8 cellular contexts compared by ENCODE assay signal in the genomic region with DNA sequence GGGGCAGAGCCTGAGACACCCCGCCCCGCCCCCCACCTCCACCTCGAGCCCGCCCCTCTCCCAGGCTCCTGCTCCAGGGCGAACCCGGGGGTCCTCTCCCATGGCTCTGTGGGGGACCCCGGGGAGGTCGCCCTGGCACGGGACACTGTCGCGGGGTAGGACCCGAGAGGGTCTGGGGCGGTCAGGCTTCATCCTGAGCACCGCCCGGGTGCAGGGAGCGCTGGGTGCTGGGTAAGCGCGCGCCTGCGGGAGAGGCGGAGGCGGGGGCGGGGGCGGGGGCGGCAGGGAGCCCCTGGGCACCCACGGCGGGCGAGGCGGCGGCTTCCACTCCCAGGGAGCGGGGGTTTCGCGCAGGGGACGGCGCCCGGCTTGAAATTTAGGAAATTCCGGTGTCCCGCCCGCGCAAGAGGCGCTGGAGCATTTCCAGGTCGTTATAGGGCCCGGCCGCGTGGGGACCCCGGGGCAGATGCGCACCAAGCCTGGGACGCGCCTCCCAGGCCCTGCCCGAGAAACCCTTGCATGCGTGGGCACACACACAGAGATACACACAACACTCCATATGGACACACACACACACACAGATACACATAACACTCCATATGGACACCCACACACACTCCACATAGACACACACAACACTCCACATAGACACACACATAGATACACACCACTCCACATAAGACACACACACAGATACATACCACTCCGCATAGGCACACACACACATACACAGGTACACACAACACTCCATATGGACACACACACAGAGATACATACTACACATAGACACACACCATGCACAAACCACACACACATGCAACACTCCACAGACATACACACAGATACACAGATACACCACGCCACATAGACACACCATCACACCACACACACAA. TPM values are rescaled to one million over a fixed set of nuclear protein-coding genes. Genes with fewer than 3 reads are reported as not detected.
DNase-seq lines count a peak whose midpoint lies in the region; ATAC-seq and TF ChIP-seq lines count a peak whose summit lies in the region.

No MANE protein-coding gene starts in this region.

- POLR2A ChIA-PET in OCI-LY7 (lab: Charles Lee): no interaction called here

- intact Hi-C loops in OCI-LY7 (cut with micrococcal nuclease; ENCODE audit: unreplicated experiment) (loop anchor here (2.0 kb wide), 1 partner anchor 52 kb away; a partner anchor contains a TSS), ascending aorta (cut with DNase I) (no loop called here)

- H3K27me3 ChIP-seq in ascending aorta: no peaks in the 10 kb centered on the region
- H3K27me3 ChIP-seq in mesenchymal stem cell (ENCODE audit: control insufficient read depth in 1 of 2, insufficient read depth in 1 of 2, low read length in 2 of 2): peaks cover 11 to 80% of the 10 kb centered on the region in 2 experiments
- H3K27me3 ChIP-seq in suprapubic skin: peaks cover 44% of the 10 kb centered on the region

- ATAC-seq in GM21717 (IDR thresholded peaks at IDR 0.05; ENCODE audit: unreplicated experiment): no peak

- no TSS peak for BruUV-seq in OCI-LY7 (replicated peaks; lab: Mats Ljungman, UMichigan)

- CTCF ChIA-PET in OCI-LY7 (lab: Charles Lee; ENCODE audit: unreplicated experiment): no interaction called here

- no peak overlapping the region for H3K18ac ChIP-seq in mesenchymal stem cell (ENCODE audit: low read depth in 1 of 2, low read length in 2 of 2)

- no peak for TF ChIP-seq POLR2A in suprapubic skin (IDR thresholded peaks at IDR 0.05)

- peak overlapping the region in 1 of 2 experiments; percentile 0 for H3K14ac ChIP-seq in mesenchymal stem cell (ENCODE audit: low read length in 2 of 2)

- H3K9ac ChIP-seq in mesenchymal stem cell (ENCODE audit: low read length): no peak overlapping the region

- H3K4me1 ChIP-seq in OCI-LY7 (ENCODE audit: insufficient read depth, low read length, poor library complexity, severe bottlenecking) (peaks cover 19% of the 10 kb centered on the region), ascending aorta (peaks cover 0 to 5% of the 10 kb centered on the region in 2 donors), mesenchymal stem cell (ENCODE audit: control insufficient read depth, insufficient read depth, low read depth, low read length) (peaks cover 3% of the 10 kb centered on the region), suprapubic skin (peaks cover 24% of the 10 kb centered on the region)

- no peak overlapping the region for H4K91ac ChIP-seq in mesenchymal stem cell (ENCODE audit: low read length)

- TF ChIP-seq EP300 in suprapubic skin (IDR thresholded peaks at IDR 0.05): no peak

- H4K20me1 ChIP-seq in OCI-LY7 (ENCODE audit: insufficient read depth, low read length): no peaks in the 10 kb centered on the region

- no peak overlapping the region for H3K23ac ChIP-seq in mesenchymal stem cell (ENCODE audit: low read length in 2 of 2)

- H3K9me3 ChIP-seq in OCI-LY7 (ENCODE audit: low read length): peaks cover 10% of the 10 kb centered on the region
- peaks cover 5 to 16% of the 10 kb centered on the region in 2 donors for H3K9me3 ChIP-seq in ascending aorta
- H3K9me3 ChIP-seq in mesenchymal stem cell (ENCODE audit: control insufficient read depth, low read length): peaks cover 29% of the 10 kb centered on the region
- H3K9me3 ChIP-seq in suprapubic skin: peaks cover 7% of the 10 kb centered on the region

- H2AK5ac ChIP-seq in mesenchymal stem cell (ENCODE audit: low read length, severe bottlenecking): no peak overlapping the region

- peaks cover 6% of the 10 kb centered on the region for H3K36me3 ChIP-seq in OCI-LY7 (ENCODE audit: insufficient read depth, low read length)
- no peaks in the 10 kb centered on the region for H3K36me3 ChIP-seq in ascending aorta
- no peaks in the 10 kb centered on the region for H3K36me3 ChIP-seq in mesenchymal stem cell (ENCODE audit: control insufficient read depth in 1 of 2, insufficient read depth in 2 of 2, low read depth in 1 of 2, low read length in 2 of 2)
- no peaks in the 10 kb centered on the region for H3K36me3 ChIP-seq in suprapubic skin

- in situ Hi-C loops in GM13976 (cut with MboI; ENCODE audit: low sequenced_read_pairs, unreplicated experiment): loop anchor here (10.0 kb wide), 1 partner anchor 316 kb away; no protein-coding TSS in a partner anchor

- H3K4me3 ChIP-seq in OCI-LY7 (ENCODE audit: low read depth, low read length, poor library complexity, severe bottlenecking) (peak overlapping the region; percentile 41), ascending aorta (peak overlapping the region; percentile 42 to 48), mesenchymal stem cell (ENCODE audit: insufficient read depth in 1 of 2, low read depth in 1 of 2, low read length in 2 of 2) (no peak overlapping the region), suprapubic skin (peak overlapping the region; percentile 48)

- DNase-seq in GM13976 (ENCODE audit: low spot score) (peak; percentile 75), OCI-LY7 (ENCODE audit: low spot score) (peak; percentile 10), ascending aorta (ENCODE audit: low spot score in 2 of 2) (no peak), mesenchymal stem cell (peak; percentile 12), suprapubic skin (ENCODE audit: low spot score in 2 of 2) (peak; percentile 63 to 77), A172 (ENCODE audit: low spot score) (no peak), NCI-H2196 (lab: John Stamatoyannopoulos, UW; ENCODE audit: unreplicated experiment) (no peak)

- TF ChIP-seq CTCF in GM13976 (IDR thresholded peaks at IDR 0.05; ENCODE audit: borderline replicate concordance, control extremely low read depth, extremely low read depth, insufficient read depth, missing control alignments) (no peak), OCI-LY7 (conservative IDR thresholded peaks at IDR 0.05; ENCODE audit: low read length) (no peak), ascending aorta (IDR thresholded peaks at IDR 0.05) (no peak), suprapubic skin (IDR thresholded peaks at IDR 0.05) (no peak)

- H3K9me2 ChIP-seq in OCI-LY7 (ENCODE audit: insufficient read depth, low read length): no peaks in the 10 kb centered on the region

- H2BK12ac ChIP-seq in mesenchymal stem cell (ENCODE audit: low read length in 2 of 2): no peak overlapping the region

- H2AFZ ChIP-seq in OCI-LY7 (ENCODE audit: low read length) (no peak overlapping the region), mesenchymal stem cell (ENCODE audit: low read depth, low read length) (peak overlapping the region; percentile 21)

- WGBS in mesenchymal stem cell: 48% methylated on average over 46 of the region's 53 CpGs
- WGBS in suprapubic skin: 59% methylated on average over 3 of the region's 53 CpGs

- H3K79me1 ChIP-seq in mesenchymal stem cell (replicated peaks; ENCODE audit: low read length, poor library complexity, severe bottlenecking): no peaks in the 10 kb centered on the region

- H3K4me2 ChIP-seq in OCI-LY7 (ENCODE audit: low read length): peak overlapping the region; percentile 39; the same call in 1 of the 2 replicates
- H3K4me2 ChIP-seq in mesenchymal stem cell (ENCODE audit: low read length, poor library complexity, severe bottlenecking): no peak overlapping the region

- no peak overlapping the region for H2BK5ac ChIP-seq in mesenchymal stem cell (ENCODE audit: low read depth, low read length, poor library complexity, severe bottlenecking)

- no peak overlapping the region for H4K8ac ChIP-seq in mesenchymal stem cell (ENCODE audit: low read length)

- H2BK15ac ChIP-seq in mesenchymal stem cell (ENCODE audit: low read depth, poor library complexity, severe bottlenecking): no peak overlapping the region

- H3K27ac ChIP-seq in OCI-LY7 (ENCODE audit: low read depth, low read length, poor library complexity, severe bottlenecking) (no peak overlapping the region), ascending aorta (no peak overlapping the region), mesenchymal stem cell (ENCODE audit: low read length, poor library complexity, severe bottlenecking) (no peak overlapping the region), suprapubic skin (no peak overlapping the region)

- H3K4ac ChIP-seq in mesenchymal stem cell (ENCODE audit: low read depth in 1 of 2, low read length in 2 of 2): no peak overlapping the region

- peaks cover 23% of the 10 kb centered on the region for H3K79me2 ChIP-seq in OCI-LY7 (ENCODE audit: insufficient read depth, low read depth, low read length)

- H2BK120ac ChIP-seq in mesenchymal stem cell (ENCODE audit: low read depth, low read length): no peak overlapping the region

RNA-seq across cellular contexts. Expression of a gene that starts 48.7 kb away (rescaled TPM):
- 13.2 and 17.9 TPM in 2 replicates for total RNA-seq in OCI-LY7 (2014; rRNA removed; shearing (Covaris generic))
- total RNA-seq in OCI-LY7 (2022): 41.1 and 41.2 TPM in 2 replicates
- 8.4 TPM for total RNA-seq in ascending aorta
- 7.5 TPM for polyA plus RNA-seq in mesenchymal stem cell (2013, experiment 1 of 2)
- 6.8 TPM for polyA plus RNA-seq in mesenchymal stem cell (2013, experiment 2 of 2)
- 1 to 10 TPM; 7.0 to 9.8 (median 7.9) TPM for total RNA-seq in suprapubic skin
- 21.2 and 22.3 TPM in 2 replicates for total RNA-seq in A172 (2014; rRNA removed; shearing (Covaris generic))

RNA-seq across cellular contexts. Expression of a gene that starts 52.6 kb away (rescaled TPM):
- total RNA-seq in OCI-LY7 (2014; rRNA removed; shearing (Covaris generic)): 0.39 TPM in 1 of 2 replicates, not detected in the other
- total RNA-seq in OCI-LY7 (2022): 0.61 and 1.0 TPM in 2 replicates
- total RNA-seq in ascending aorta: not detected
- polyA plus RNA-seq in mesenchymal stem cell (2013, experiment 1 of 2): 6.0 TPM
- 6.1 TPM for polyA plus RNA-seq in mesenchymal stem cell (2013, experiment 2 of 2)
- total RNA-seq in suprapubic skin: 1 to 10 TPM in 3 of 4 donors, under 1 TPM in 1; 0.97 to 7.3 (median 2.7) TPM
- 0.31 TPM in 1 of 2 replicates, not detected in the other for total RNA-seq in A172 (2014; rRNA removed; shearing (Covaris generic))

Comparison
In these comparisons a context has a peak if more than half of its experiments do, and no peak if none do; other contexts are left out.
1. DNase-seq: peak in GM13976 (single experiment), OCI-LY7 (single experiment), mesenchymal stem cell (single experiment) and suprapubic skin (2 of 2); none in ascending aorta (0 of 2), A172 (single experiment) and NCI-H2196 (single experiment).
2. H3K4me3 ChIP-seq: peak in OCI-LY7 (single experiment), ascending aorta (2 of 2) and suprapubic skin (single experiment); none in mesenchymal stem cell (0 of 2).